8 cellular contexts compared by ENCODE assay signal in genomic region chr10:77710759-77711682, GRCh38.
A peak's percentile ranks its signal among the peaks of the same experiment; 100 is the strongest.
DNase-seq lines count a peak whose midpoint lies in the region; TF ChIP-seq lines count a peak whose summit lies in the region.

No MANE protein-coding gene starts in this region.

- H3K4me3 ChIP-seq in adrenal gland (peak overlapping the region in 2 of 4 donors; percentile 29 to 62), vagina (peak overlapping the region; percentile 41 to 54)

- H3K36me3 ChIP-seq in adrenal gland (replicated peaks in 1 of 2) (no peaks in the 10 kb centered on the region), vagina (no peaks in the 10 kb centered on the region)

- TF ChIP-seq POLR2A in adrenal gland (IDR thresholded peaks at IDR 0.05) = no peak
- TF ChIP-seq POLR2A in vagina (IDR thresholded peaks at IDR 0.05) = no peak

- intact Hi-C loops in adrenal gland (cut with DNase I) (loop anchor here in 1 of 2 donors (10.0 kb wide), 1 partner anchor 536 kb away; no protein-coding TSS in a partner anchor), vagina (cut with DNase I) (loop anchor here (10.0 kb wide), 1 partner anchor 546 kb away; no protein-coding TSS in a partner anchor)

- H3K9me3 ChIP-seq in adrenal gland (replicated peaks in 1 of 3) (no peaks in the 10 kb centered on the region), vagina (no peaks in the 10 kb centered on the region)

- H3K27me3 ChIP-seq in adrenal gland = peaks cover 6% of the 10 kb centered on the region
- H3K27me3 ChIP-seq in vagina = no peaks in the 10 kb centered on the region

- H3K4me1 ChIP-seq in adrenal gland (replicated peaks in 1 of 2) = peaks cover 3 to 6% of the 10 kb centered on the region in 2 donors
- H3K4me1 ChIP-seq in vagina = peaks cover 6% of the 10 kb centered on the region

- WGBS in adrenal gland, 4 donors = 10 to 62% (median 13%) methylated on average over 9 to 51 of the region's 51 CpGs

- peak; percentile 76 to 98 (median 94) for TF ChIP-seq CTCF in adrenal gland (IDR thresholded peaks at IDR 0.05)
- TF ChIP-seq CTCF in vagina (IDR thresholded peaks at IDR 0.05) = peak; percentile 65 to 82 (median 76)

- DNase-seq in GM03348 (ENCODE audit: low spot score) (peak; percentile 94), GOT3 (lab: John Stamatoyannopoulos, UW) (peak; percentile 37), LHCN-M2 (ENCODE audit: low read depth) (peak; percentile 49), SW480 (ENCODE audit: low spot score) (peak; percentile 44), adrenal gland (peak; percentile 40 to 86 (median 81)), hepatic stellate cell (ENCODE audit: low spot score) (peak; percentile 77), renal cortical epithelial cell (ENCODE audit: low read depth) (peak; percentile 24), vagina (ENCODE audit: extremely low spot score in 2 of 2) (peak in 1 of 2 donors; percentile 52)

- H3K27ac ChIP-seq in adrenal gland (no peak overlapping the region), vagina (no peak overlapping the region)
